Comparison of ENCODE assay signal across 20 cellular contexts in the genomic region with DNA sequence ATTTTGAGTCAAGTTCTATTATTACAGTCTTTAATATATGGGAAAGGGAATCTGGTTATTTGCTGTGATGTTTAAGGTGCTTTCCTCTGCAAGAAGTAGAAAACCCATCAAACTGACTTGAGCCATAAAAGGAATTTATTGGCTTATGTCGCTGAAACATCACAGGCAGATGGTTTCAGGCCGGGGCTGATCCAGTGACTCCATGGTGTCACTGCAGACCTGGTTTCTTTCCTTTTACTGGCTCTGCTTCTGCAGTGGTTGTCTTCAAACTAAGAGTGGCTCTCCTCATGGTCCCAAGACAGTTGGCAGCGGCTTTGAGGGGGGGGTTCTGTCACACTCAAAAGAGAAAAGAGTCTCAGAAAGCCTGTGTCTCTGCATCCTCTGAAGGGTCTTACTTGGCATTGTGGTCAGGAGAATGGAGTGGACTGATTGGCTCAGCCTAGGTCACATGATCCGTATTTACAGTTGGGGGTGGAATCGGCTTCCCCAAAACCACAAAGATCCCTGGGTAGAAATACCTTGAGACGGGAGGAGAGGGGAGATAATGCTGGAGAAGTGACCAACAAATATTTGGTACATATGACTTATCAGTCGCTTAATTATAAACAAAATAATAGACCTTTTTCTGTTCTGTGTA.
DNase-seq lines count a peak whose midpoint lies in the region; ATAC-seq, FAIRE-seq and TF ChIP-seq lines count a peak whose summit lies in the region.
"Had no signal": no experiment of that assay in that cellular context is flagged by ENCODE, and none has a peak within 500 bp of the region (broad histone marks: within the 10 kb centered on the region; RNA-seq: fewer than 3 reads in every experiment).

No MANE protein-coding gene starts in this region.

- peaks cover 57% of the 10 kb centered on the region for H3K4me1 ChIP-seq in A549
- H3K4me1 ChIP-seq: BLaER1 had no signal

- H3K4me3 ChIP-seq in A549 (no peak overlapping the region), WERI-Rb-1 (ENCODE audit: low read depth, low read length) (no peak overlapping the region)
- H3K4me3 ChIP-seq: BLaER1 had no signal

- TF ChIP-seq CTCF in A549 (IDR thresholded peaks at IDR 0.05) (no peak), WERI-Rb-1 (IDR thresholded peaks at IDR 0.05; ENCODE audit: low read depth, low read length) (no peak), glutamatergic neuron (IDR thresholded peaks at IDR 0.05; ENCODE audit: partially characterized antibody, unreplicated experiment) (no peak), osteocyte (IDR thresholded peaks at IDR 0.05) (no peak)

- H3K27me3 ChIP-seq in WERI-Rb-1 (ENCODE audit: insufficient read depth, low read depth, severe bottlenecking), result no peaks in the 10 kb centered on the region
- H3K27me3 ChIP-seq: BLaER1 had no signal

- H3K9me3 Mint-ChIP-seq in glutamatergic neuron (ENCODE audit: unreplicated experiment) (peaks cover 18% of the 10 kb centered on the region), osteocyte (ENCODE audit: unreplicated experiment) (no peaks in the 10 kb centered on the region)
- H3K9me3 Mint-ChIP-seq: CD8-positive, alpha-beta memory T cell had no signal

- POLR2A ChIA-PET in A549 (lab: Yijun Ruan, JAX), result no interaction called here

- H3K4me2 ChIP-seq in A549, result no peak overlapping the region
- H3K4me2 ChIP-seq: BLaER1 had no signal

- H3K27me3 Mint-ChIP-seq in glutamatergic neuron (ENCODE audit: unreplicated experiment), result peaks cover 7% of the 10 kb centered on the region
- no peaks in the 10 kb centered on the region for H3K27me3 Mint-ChIP-seq in osteocyte (ENCODE audit: unreplicated experiment)

- no peak for TF ChIP-seq RAD21 in A549 (conservative IDR thresholded peaks at IDR 0.05 in 1 of 2, IDR thresholded peaks at IDR 0.05 in 1 of 2)

- H3K36me3 Mint-ChIP-seq in glutamatergic neuron (ENCODE audit: unreplicated experiment), result peaks cover 8% of the 10 kb centered on the region
- H3K36me3 Mint-ChIP-seq in osteocyte (ENCODE audit: unreplicated experiment), result peaks cover 32% of the 10 kb centered on the region
- H3K36me3 Mint-ChIP-seq: CD8-positive, alpha-beta memory T cell had no signal

- WGBS in A549 (ENCODE audit: missing lambda C conversion rate), result 85% methylated on average over 7 of the region's 7 CpGs

- DNase-seq in A549 (ENCODE audit: low read depth in 1 of 2, low spot score in 1 of 2) (no peak), WERI-Rb-1 (no peak), glutamatergic neuron (no peak), osteocyte (ENCODE audit: extremely low spot score, unreplicated experiment) (no peak), cerebellar nuclear complex (lab: John Stamatoyannopoulos, UW) (no peak)
- DNase-seq in activated effector memory CD4-positive, alpha-beta T cell treated with Interleukin-2 at 50 U/mL for 16 hours, result no peak
- DNase-seq: CD8-positive, alpha-beta memory T cell; DMS79 treated with DMSO at 0.1 percent for 48 hours; Kasumi-1; MM.1S; NCI-H1105; NCI-H1694; NCI-H2227 treated with DMSO at 0.1 percent for 48 hours; NCI-H524 had no signal

- H3K4me3 Mint-ChIP-seq in glutamatergic neuron (ENCODE audit: unreplicated experiment) (peak overlapping the region; percentile 15), osteocyte (ENCODE audit: unreplicated experiment) (no peak overlapping the region)
- H3K4me3 Mint-ChIP-seq: CD8-positive, alpha-beta memory T cell had no signal

- H3K27ac Mint-ChIP-seq in glutamatergic neuron (ENCODE audit: unreplicated experiment), result peak overlapping the region; percentile 36
- H3K27ac Mint-ChIP-seq in osteocyte (ENCODE audit: unreplicated experiment), result peak overlapping the region; percentile 45
- H3K27ac Mint-ChIP-seq: CD8-positive, alpha-beta memory T cell had no signal

- H3K27ac ChIP-seq in A549 (no peak overlapping the region), WERI-Rb-1 (peak overlapping the region; percentile 25; the same call in 1 of the 2 replicates)
- H3K27ac ChIP-seq: 22Rv1, BLaER1 had no signal

- peaks cover 64% of the 10 kb centered on the region for H3K4me1 Mint-ChIP-seq in glutamatergic neuron (ENCODE audit: low read depth, unreplicated experiment)
- peaks cover 94% of the 10 kb centered on the region for H3K4me1 Mint-ChIP-seq in osteocyte (ENCODE audit: unreplicated experiment)
- H3K4me1 Mint-ChIP-seq: CD8-positive, alpha-beta memory T cell had no signal

- H3K36me3 ChIP-seq in WERI-Rb-1, result peaks cover 20% of the 10 kb centered on the region
- H3K36me3 ChIP-seq: BLaER1 had no signal

- ATAC-seq in A549, result no peak
- no peak for ATAC-seq in HG02763 (IDR thresholded peaks at IDR 0.05; ENCODE audit: unreplicated experiment)
- no peak for ATAC-seq in GM19035 (IDR thresholded peaks at IDR 0.05; ENCODE audit: unreplicated experiment)
- ATAC-seq: Right ventricle myocardium inferior had no signal

- FAIRE-seq in A549 (lab: Jason Lieb, UNC), result no peak
- FAIRE-seq: G401.6 had no signal

- no peak for TF ChIP-seq EP300 in A549 (IDR thresholded peaks at IDR 0.05)

- CTCF ChIA-PET in A549 (lab: Yijun Ruan, JAX), result interaction anchor here (0.9 kb wide), 1 partner anchor 9 kb away, joined by 4 read pairs; no protein-coding TSS in a partner anchor

- no peaks in the 10 kb centered on the region for H3K9me3 ChIP-seq in A549
- H3K9me3 ChIP-seq in WERI-Rb-1 (ENCODE audit: severe bottlenecking), result no peaks in the 10 kb centered on the region

- no peak for TF ChIP-seq POLR2A in A549 (IDR thresholded peaks at IDR 0.05; ENCODE audit: low read length)

TF ChIP-seq in A549, 52 proteins besides CTCF, POLR2A, EP300 and RAD21:
- TF ChIP-seq, protein P1, sequence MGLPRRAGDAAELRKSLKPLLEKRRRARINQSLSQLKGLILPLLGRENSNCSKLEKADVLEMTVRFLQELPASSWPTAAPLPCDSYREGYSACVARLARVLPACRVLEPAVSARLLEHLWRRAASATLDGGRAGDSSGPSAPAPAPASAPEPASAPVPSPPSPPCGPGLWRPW (IDR thresholded peaks at IDR 0.05), result no peak
- TF ChIP-seq HOXB13 (CRISPR knock-in tag; IDR thresholded peaks at IDR 0.05; ENCODE audit: low read depth), result no peak
- TF ChIP-seq SMC3 (IDR thresholded peaks at IDR 0.05), result no peak
- TF ChIP-seq, protein P2, sequence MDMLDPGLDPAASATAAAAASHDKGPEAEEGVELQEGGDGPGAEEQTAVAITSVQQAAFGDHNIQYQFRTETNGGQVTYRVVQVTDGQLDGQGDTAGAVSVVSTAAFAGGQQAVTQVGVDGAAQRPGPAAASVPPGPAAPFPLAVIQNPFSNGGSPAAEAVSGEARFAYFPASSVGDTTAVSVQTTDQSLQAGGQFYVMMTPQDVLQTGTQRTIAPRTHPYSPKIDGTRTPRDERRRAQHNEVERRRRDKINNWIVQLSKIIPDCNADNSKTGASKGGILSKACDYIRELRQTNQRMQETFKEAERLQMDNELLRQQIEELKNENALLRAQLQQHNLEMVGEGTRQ (IDR thresholded peaks at IDR 0.05), result 0 out of 2 replicates have a peak, but pooled peaks have one; percentile 14
